Comparison of ENCODE assay signal across 17 cellular contexts in genomic region chr3:112167758-112168157, GRCh38. TPM values are rescaled to one million over a fixed set of nuclear protein-coding genes. Genes with fewer than 3 reads are reported as not detected.
DNase-seq lines count a peak whose midpoint lies in the region; ATAC-seq, FAIRE-seq and TF ChIP-seq lines count a peak whose summit lies in the region.
"Had no signal": no experiment of that assay in that cellular context is flagged by ENCODE, and none has a peak within 500 bp of the region (broad histone marks: within the 10 kb centered on the region; RNA-seq: fewer than 3 reads in every experiment).

No MANE protein-coding gene starts in this region.

- FAIRE-seq in GM12891 (lab: Jason Lieb, UNC) = peak; percentile 69
- FAIRE-seq in pancreas (lab: Jason Lieb, UNC) = no peak

- no peak for TF ChIP-seq CTCF in pancreas (IDR thresholded peaks at IDR 0.05)

- TF ChIP-seq POLR2A in GM12891 (IDR thresholded peaks at IDR 0.05; ENCODE audit: low read depth, low read length) = no peak

- H3K36me3 ChIP-seq in pancreas = no peaks in the 10 kb centered on the region
- H3K36me3 ChIP-seq: thoracic aorta had no signal

- H3K9me3 ChIP-seq in pancreas = no peaks in the 10 kb centered on the region
- H3K9me3 ChIP-seq in right cardiac atrium (ENCODE audit: control insufficient read depth, low read length) = no peaks in the 10 kb centered on the region
- H3K9me3 ChIP-seq: Caco-2, thoracic aorta had no signal

- H3K27ac ChIP-seq in pancreas = no peak overlapping the region
- no peak overlapping the region for H3K27ac ChIP-seq in right cardiac atrium (ENCODE audit: low read length)
- H3K27ac ChIP-seq: thoracic aorta had no signal

- intact Hi-C loops in pancreas (cut with DNase I) = no loop called here
- intact Hi-C loops in right cardiac atrium (cut with DNase I) = no loop called here

- H3K4me1 ChIP-seq in pancreas (no peaks in the 10 kb centered on the region), right cardiac atrium (ENCODE audit: control insufficient read depth, insufficient read depth, low read length) (no peaks in the 10 kb centered on the region)
- H3K4me1 ChIP-seq: Caco-2 had no signal

- H3K27me3 ChIP-seq in pancreas = no peaks in the 10 kb centered on the region
- H3K27me3 ChIP-seq in right cardiac atrium (ENCODE audit: control insufficient read depth, insufficient read depth) = no peaks in the 10 kb centered on the region

- 91 to 94% methylated on average over 2 of the region's 2 CpGs for WGBS in pancreas, 2 donors
- WGBS in right cardiac atrium = 81% methylated on average over 2 of the region's 2 CpGs

- peak; percentile 8 for DNase-seq in GM12891 (ENCODE audit: insufficient read length, low spot score)
- DNase-seq in GM19240 (ENCODE audit: insufficient read length, low spot score) = peak; percentile 3
- no peak for DNase-seq in pancreas
- DNase-seq in right cardiac atrium = no peak
- DNase-seq in NCI-H226 = no peak
- no peak for DNase-seq in DMS53 treated with DMSO at 0.1 percent for 48 hours (lab: John Stamatoyannopoulos, UW; ENCODE audit: unreplicated experiment)
- DNase-seq: activated naive CD4-positive, alpha-beta T cell treated with anti-CD3 and anti-CD28 coated beads, Interleukin-2, amount 50 U/mL, for 16 hours; Caco-2; effector memory CD4-positive, alpha-beta T cell; foreskin fibroblast; natural killer cell; NCI-H345 had no signal

- ATAC-seq in HG02852 (IDR thresholded peaks at IDR 0.05; ENCODE audit: unreplicated experiment) (peak; percentile 87), HG03469 (IDR thresholded peaks at IDR 0.05; ENCODE audit: unreplicated experiment) (peak; percentile 89), pancreas (no peak), right cardiac atrium (no peak)
- ATAC-seq: activated CD4-positive, CD25-positive, alpha-beta regulatory T cell treated with anti-CD3 and anti-CD28 coated beads, Interleukin-2, amount 50 U/mL, for 24 hours; natural killer cell had no signal

- H3K4me3 ChIP-seq in pancreas (no peak overlapping the region), right cardiac atrium (ENCODE audit: low read length) (no peak overlapping the region)
- H3K4me3 ChIP-seq: thoracic aorta had no signal

TF ChIP-seq in GM12891, 5 proteins besides CTCF, POLR2A, EP300 and RAD21:
- TF ChIP-seq POU2F2 (IDR thresholded peaks at IDR 0.05; ENCODE audit: low read depth, low read length) (no peak), SPI1 (IDR thresholded peaks at IDR 0.05; ENCODE audit: low read depth, low read length) (peak; percentile 99), PAX5 (IDR thresholded peaks at IDR 0.05; ENCODE audit: insufficient read depth, low read length, severe bottlenecking) (no peak)

RNA-seq across cellular contexts. Expression of gene GCSAM, which starts 34.7 kb away (rescaled TPM):
- polyA plus RNA-seq in GM12891 (2012; ENCODE audit: low read depth, missing spikeins) = 169 TPM
- total RNA-seq in pancreas (under 1 TPM in 2 of 6 donors, not detected in 4; 0.25 to 0.28 TPM), right cardiac atrium (under 1 TPM in 1 of 4 donors, not detected in 3; 0.29 TPM)
- polyA plus RNA-seq in pancreas (under 1 TPM in 1 of 2 donors, not detected in 1; 0.07 TPM), right cardiac atrium (not detected)
- total RNA-seq: Caco-2 had no signal
- polyA plus RNA-seq: AG04450 had no signal

Comparison
In these comparisons a context has a peak if more than half of its experiments do, and no peak if none do; other contexts are left out.
1. DNase-seq: peak in GM12891 (single experiment) and GM19240 (single experiment); none in pancreas (0 of 6), right cardiac atrium (0 of 3), NCI-H226 (single experiment) and DMS53 treated with DMSO at 0.1 percent for 48 hours (single experiment).
2. ATAC-seq: peak in HG02852 (single experiment) and HG03469 (single experiment); none in pancreas (0 of 4) and right cardiac atrium (0 of 2).